In the genomic region with DNA sequence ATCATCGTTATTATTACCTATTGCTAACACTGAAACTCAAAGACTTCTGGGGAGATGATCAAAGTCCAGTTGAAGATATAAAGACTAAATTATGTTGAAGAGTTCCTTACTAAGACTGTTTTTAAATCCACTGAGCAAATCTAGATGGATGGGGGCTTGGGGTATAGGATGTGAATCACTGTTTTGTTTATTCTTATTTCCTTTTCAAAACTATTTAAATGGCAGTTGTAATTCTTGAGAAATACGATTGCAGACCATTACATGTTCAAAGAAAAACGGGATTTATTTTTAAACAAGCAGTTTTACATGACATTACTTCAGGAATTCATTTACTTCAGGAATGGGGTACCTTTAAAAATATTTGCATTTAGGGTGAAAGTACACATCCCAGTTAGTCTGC, we compare ENCODE assay signal across 13 cellular contexts. TPM values are rescaled to one million over a fixed set of nuclear protein-coding genes. Genes with fewer than 3 reads are reported as not detected.
DNase-seq lines count a peak whose midpoint lies in the region; ATAC-seq and TF ChIP-seq lines count a peak whose summit lies in the region.
"Had no signal": no experiment of that assay in that cellular context is flagged by ENCODE, and none has a peak within 500 bp of the region (broad histone marks: within the 10 kb centered on the region; RNA-seq: fewer than 3 reads in every experiment).

No MANE protein-coding gene starts in this region.

- no peaks in the 10 kb centered on the region for H3K9me3 ChIP-seq in HEK293 (ENCODE audit: control insufficient read depth, insufficient read depth, low read depth, low read length)
- H3K9me3 ChIP-seq in naive thymus-derived CD4-positive, alpha-beta T cell (ENCODE audit: control insufficient read depth in 2 of 3, low read length in 3 of 3), result no peaks in the 10 kb centered on the region

- no peak for DNase-seq in T-helper 1 cell
- DNase-seq in activated naive CD8-positive, alpha-beta T cell treated with anti-CD3 and anti-CD28 coated beads for 36 hours, result no peak
- no peak for DNase-seq in naive thymus-derived CD4-positive, alpha-beta T cell
- DNase-seq in NCI-H1092 treated with DMSO at 0.1 percent for 48 hours (lab: John Stamatoyannopoulos, UW), result no peak
- no peak for DNase-seq in effector CD4-positive, alpha-beta T cell
- DNase-seq in GM13976 (ENCODE audit: low spot score), result no peak
- DNase-seq: NCI-H1417 treated with DMSO at 0.1 percent for 48 hours, NCI-H524, RPMI8226 had no signal

- H3K36me3 ChIP-seq in HEK293 (ENCODE audit: control insufficient read depth in 2 of 2, insufficient read depth in 1 of 2, low read length in 2 of 2), result no peaks in the 10 kb centered on the region
- no peaks in the 10 kb centered on the region for H3K36me3 ChIP-seq in naive thymus-derived CD4-positive, alpha-beta T cell (ENCODE audit: control insufficient read depth in 2 of 3, insufficient read depth in 3 of 3, low read length in 3 of 3)

- peaks cover 17% of the 10 kb centered on the region for H3K4me1 ChIP-seq in HEK293 (ENCODE audit: control insufficient read depth, insufficient read depth, low read length)
- peaks cover 11 to 13% of the 10 kb centered on the region in 2 donors for H3K4me1 ChIP-seq in naive thymus-derived CD4-positive, alpha-beta T cell (ENCODE audit: control insufficient read depth in 2 of 2, insufficient read depth in 2 of 2, low read length in 2 of 2)

- POLR2A ChIA-PET in HEK293 (lab: Yijun Ruan, JAX), result no interaction called here
- POLR2A ChIA-PET in naive thymus-derived CD4-positive, alpha-beta T cell (lab: Charles Lee), result no interaction called here

- in situ Hi-C loops in GM13976 (cut with MboI; ENCODE audit: low sequenced_read_pairs, unreplicated experiment), result no loop called here

- H3K27me3 Mint-ChIP-seq in T-helper 1 cell treated with Interleukin-12 subunit alpha and Interleukin-12 subunit beta and Interleukin-4 antibody, amounts not matched to agents 30 μg/mL and 1 μg/mL, for 36 hours (ENCODE audit: low read depth), result peaks cover 7% of the 10 kb centered on the region
- H3K27me3 Mint-ChIP-seq in activated naive CD8-positive, alpha-beta T cell treated with anti-CD3 and anti-CD28 coated beads for 36 hours, result no peaks in the 10 kb centered on the region
- H3K27me3 Mint-ChIP-seq in naive thymus-derived CD4-positive, alpha-beta T cell, result peaks cover 0 to 10% (median 3%) of the 10 kb centered on the region in 5 donors

- intact Hi-C loops in naive thymus-derived CD4-positive, alpha-beta T cell (cut with micrococcal nuclease), result loop anchor here (5.0 to 10.0 kb wide), 2 partner anchors 128 to 200 kb away; no protein-coding TSS in a partner anchor

- H3K9me3 Mint-ChIP-seq in T-helper 1 cell treated with Interleukin-12 subunit alpha and Interleukin-12 subunit beta and Interleukin-4 antibody, amounts not matched to agents 30 μg/mL and 1 μg/mL, for 36 hours, result no peaks in the 10 kb centered on the region
- no peaks in the 10 kb centered on the region for H3K9me3 Mint-ChIP-seq in activated naive CD8-positive, alpha-beta T cell treated with anti-CD3 and anti-CD28 coated beads for 36 hours
- H3K9me3 Mint-ChIP-seq in naive thymus-derived CD4-positive, alpha-beta T cell, result peaks cover 0 to 2% (median 0%) of the 10 kb centered on the region in 11 donors

- no peak for TF ChIP-seq CTCF in HEK293 (tag by site-specific recombination; IDR thresholded peaks at IDR 0.05)
- TF ChIP-seq CTCF in GM13976 (IDR thresholded peaks at IDR 0.05; ENCODE audit: borderline replicate concordance, control extremely low read depth, extremely low read depth, insufficient read depth, missing control alignments), result no peak

- peaks cover 2% of the 10 kb centered on the region for H3K36me3 Mint-ChIP-seq in T-helper 1 cell treated with Interleukin-12 subunit alpha and Interleukin-12 subunit beta and Interleukin-4 antibody, amounts not matched to agents 30 μg/mL and 1 μg/mL, for 36 hours (ENCODE audit: low read depth)
- peaks cover 10% of the 10 kb centered on the region for H3K36me3 Mint-ChIP-seq in activated naive CD8-positive, alpha-beta T cell treated with anti-CD3 and anti-CD28 coated beads for 36 hours
- H3K36me3 Mint-ChIP-seq in naive thymus-derived CD4-positive, alpha-beta T cell, result peaks cover 0 to 8% (median 4%) of the 10 kb centered on the region in 5 donors

- H3K4me3 Mint-ChIP-seq in T-helper 1 cell treated with Interleukin-12 subunit alpha and Interleukin-12 subunit beta and Interleukin-4 antibody, amounts not matched to agents 30 μg/mL and 1 μg/mL, for 36 hours, result peak overlapping the region; percentile 36
- H3K4me3 Mint-ChIP-seq in activated naive CD8-positive, alpha-beta T cell treated with anti-CD3 and anti-CD28 coated beads for 36 hours, result peak overlapping the region; percentile 26
- H3K4me3 Mint-ChIP-seq in naive thymus-derived CD4-positive, alpha-beta T cell, result peak overlapping the region in 7 of 10 donors; percentile 2 to 87 (median 39)

- H3K27me3 ChIP-seq in naive thymus-derived CD4-positive, alpha-beta T cell (ENCODE audit: control insufficient read depth in 2 of 2, insufficient read depth in 2 of 2, low read length in 2 of 2), result no peaks in the 10 kb centered on the region

- H3K27ac Mint-ChIP-seq in T-helper 1 cell treated with Interleukin-12 subunit alpha and Interleukin-12 subunit beta and Interleukin-4 antibody, amounts not matched to agents 30 μg/mL and 1 μg/mL, for 36 hours, result no peak overlapping the region
- H3K27ac Mint-ChIP-seq in activated naive CD8-positive, alpha-beta T cell treated with anti-CD3 and anti-CD28 coated beads for 36 hours, result no peak overlapping the region
- peak overlapping the region in 6 of 9 donors; percentile 11 to 74 (median 24) for H3K27ac Mint-ChIP-seq in naive thymus-derived CD4-positive, alpha-beta T cell

- H3K4me1 Mint-ChIP-seq in T-helper 1 cell treated with Interleukin-12 subunit alpha and Interleukin-12 subunit beta and Interleukin-4 antibody, amounts not matched to agents 30 μg/mL and 1 μg/mL, for 36 hours (ENCODE audit: low read depth), result peaks cover 36% of the 10 kb centered on the region
- peaks cover 57% of the 10 kb centered on the region for H3K4me1 Mint-ChIP-seq in activated naive CD8-positive, alpha-beta T cell treated with anti-CD3 and anti-CD28 coated beads for 36 hours
- peaks cover 31 to 74% (median 63%) of the 10 kb centered on the region in 7 donors for H3K4me1 Mint-ChIP-seq in naive thymus-derived CD4-positive, alpha-beta T cell

- no peak overlapping the region for H3K4me3 ChIP-seq in HEK293 (ENCODE audit: low read depth, low read length)
- H3K4me3 ChIP-seq in naive thymus-derived CD4-positive, alpha-beta T cell (ENCODE audit: low read length), result no peak overlapping the region

- ATAC-seq in naive thymus-derived CD4-positive, alpha-beta T cell, result no peak

- H3K27ac ChIP-seq in HEK293 (ENCODE audit: extremely low read depth, low read depth, low read length), result no peak overlapping the region
- H3K27ac ChIP-seq in naive thymus-derived CD4-positive, alpha-beta T cell (ENCODE audit: low read depth, low read length), result peak overlapping the region; percentile 3
- H3K27ac ChIP-seq: 22Rv1, VCaP had no signal

- CTCF ChIA-PET in HEK293 (lab: Yijun Ruan, JAX), result interaction anchor here (1.0 kb wide), 1 partner anchor 9 kb away, joined by 4 read pairs; no protein-coding TSS in a partner anchor
- CTCF ChIA-PET in naive thymus-derived CD4-positive, alpha-beta T cell (lab: Charles Lee), result no interaction called here

TF ChIP-seq in HEK293, 187 proteins besides CTCF, POLR2A, EP300 and RAD21:
- TF ChIP-seq ZNF670 (tag by site-specific recombination; IDR thresholded peaks at IDR 0.05; ENCODE audit: low read depth), result no peak
- TF ChIP-seq ZNF660 (tag by site-specific recombination; IDR thresholded peaks at IDR 0.05), result peak; percentile 22; the same call in 1 of the 2 replicates
TF ChIP-seq in HEK293: peak in this region for 1.

RNA-seq across cellular contexts. Expression of a gene that starts 4.3 kb away (rescaled TPM):
- 10 to 100 TPM; 12.3 to 13.3 TPM for total RNA-seq in activated naive CD8-positive, alpha-beta T cell treated with anti-CD3 and anti-CD28 coated beads for 36 hours
- 10 to 100 TPM; 11.2 to 55.2 (median 38.7) TPM for total RNA-seq in naive thymus-derived CD4-positive, alpha-beta T cell
- polyA plus RNA-seq in naive thymus-derived CD4-positive, alpha-beta T cell, result 10 to 100 TPM in 1 of 2 donors, 1 to 10 TPM in 1; 9.8 to 22.1 TPM

Comparison
In these comparisons a context has a peak if more than half of its experiments do, and no peak if none do; other contexts are left out.
1. H3K27ac Mint-ChIP-seq: peak in naive thymus-derived CD4-positive, alpha-beta T cell (6 of 9); none in T-helper 1 cell treated with Interleukin-12 subunit alpha and Interleukin-12 subunit beta and Interleukin-4 antibody, amounts not matched to agents 30 μg/mL and 1 μg/mL, for 36 hours (single experiment) and activated naive CD8-positive, alpha-beta T cell treated with anti-CD3 and anti-CD28 coated beads for 36 hours (single experiment).
2. Peak in every context shown above with its lines, with median percentiles within 50 percentile points of each other: H3K4me3 Mint-ChIP-seq.